In genomic region chr10:70348228-70348850, GRCh38 we compare ENCODE assay signal across 8 cellular contexts. TPM values are rescaled to one million over a fixed set of nuclear protein-coding genes. Genes with fewer than 3 reads are reported as not detected.
DNase-seq lines count a peak whose midpoint lies in the region; ATAC-seq lines count a peak whose summit lies in the region.

No MANE protein-coding gene starts in this region.

- no peaks in the 10 kb centered on the region for H3K36me3 Mint-ChIP-seq in activated T-cell treated with anti-CD3 and anti-CD28 coated beads, Interleukin-2, amount 50 U/mL, for 4 hours (ENCODE audit: insufficient read depth)

- peak; percentile 48 to 50 for ATAC-seq in activated T-cell treated with anti-CD3 and anti-CD28 coated beads, Interleukin-2, amount 50 U/mL, for 4 hours
- ATAC-seq in HG03039 (IDR thresholded peaks at IDR 0.05; ENCODE audit: unreplicated experiment) = no peak

- H3K4me1 Mint-ChIP-seq in activated T-cell treated with anti-CD3 and anti-CD28 coated beads, Interleukin-2, amount 50 U/mL, for 4 hours (ENCODE audit: low read depth) = no peaks in the 10 kb centered on the region

- in situ Hi-C loops in KBM-7 (cut with MboI; ENCODE audit: low pct_unique_long_range_greater_than_20kb, low sequenced_read_pairs) = no loop called here

- DNase-seq in NCI-H524 (lab: John Stamatoyannopoulos, UW) = peak; percentile 1 to 3
- no peak for DNase-seq in NCI-H524 treated with DMSO at 0.1 percent for 48 hours (lab: John Stamatoyannopoulos, UW)
- peak; percentile 75 for DNase-seq in KBM-7
- no peak for DNase-seq in activated T-cell treated with anti-CD3 and anti-CD28 coated beads, Interleukin-2, amount 50 U/mL, for 4 hours
- DNase-seq in hepatic stellate cell (ENCODE audit: low spot score) = peak; percentile 34
- DNase-seq in superior temporal gyrus (ENCODE audit: extremely low spot score) = peak; percentile 45
- no peak for DNase-seq in OCI-M2 (lab: John Stamatoyannopoulos, UW; ENCODE audit: unreplicated experiment)

- H3K9me3 Mint-ChIP-seq in activated T-cell treated with anti-CD3 and anti-CD28 coated beads, Interleukin-2, amount 50 U/mL, for 4 hours = no peaks in the 10 kb centered on the region

- H3K4me3 Mint-ChIP-seq in activated T-cell treated with anti-CD3 and anti-CD28 coated beads, Interleukin-2, amount 50 U/mL, for 4 hours = no peak overlapping the region

- H3K27me3 Mint-ChIP-seq in activated T-cell treated with anti-CD3 and anti-CD28 coated beads, Interleukin-2, amount 50 U/mL, for 4 hours (ENCODE audit: low read depth) = no peaks in the 10 kb centered on the region

RNA-seq across cellular contexts. Expression of gene LRRC20, which starts 34.1 kb away (rescaled TPM):
- 10 to 100 TPM in 1 of 3 donors, 1 to 10 TPM in 2; 5.3 to 11.3 (median 7.6) TPM for total RNA-seq in activated T-cell treated with anti-CD3 and anti-CD28 coated beads, Interleukin-2, amount 50 U/mL, for 4 hours

RNA-seq across cellular contexts. Expression of gene EIF4EBP2, which starts 55.6 kb away (rescaled TPM):
- 10 to 100 TPM; 28.0 to 29.4 (median 28.3) TPM for total RNA-seq in activated T-cell treated with anti-CD3 and anti-CD28 coated beads, Interleukin-2, amount 50 U/mL, for 4 hours

Comparison
In these comparisons a context has a peak if more than half of its experiments do, and no peak if none do; other contexts are left out.
1. DNase-seq: peak in NCI-H524 (2 of 2), KBM-7 (single experiment), hepatic stellate cell (single experiment) and superior temporal gyrus (single experiment); none in NCI-H524 treated with DMSO at 0.1 percent for 48 hours (single experiment), activated T-cell treated with anti-CD3 and anti-CD28 coated beads, Interleukin-2, amount 50 U/mL, for 4 hours (single experiment) and OCI-M2 (single experiment).